8 cellular contexts compared by ENCODE assay signal in the genomic region with DNA sequence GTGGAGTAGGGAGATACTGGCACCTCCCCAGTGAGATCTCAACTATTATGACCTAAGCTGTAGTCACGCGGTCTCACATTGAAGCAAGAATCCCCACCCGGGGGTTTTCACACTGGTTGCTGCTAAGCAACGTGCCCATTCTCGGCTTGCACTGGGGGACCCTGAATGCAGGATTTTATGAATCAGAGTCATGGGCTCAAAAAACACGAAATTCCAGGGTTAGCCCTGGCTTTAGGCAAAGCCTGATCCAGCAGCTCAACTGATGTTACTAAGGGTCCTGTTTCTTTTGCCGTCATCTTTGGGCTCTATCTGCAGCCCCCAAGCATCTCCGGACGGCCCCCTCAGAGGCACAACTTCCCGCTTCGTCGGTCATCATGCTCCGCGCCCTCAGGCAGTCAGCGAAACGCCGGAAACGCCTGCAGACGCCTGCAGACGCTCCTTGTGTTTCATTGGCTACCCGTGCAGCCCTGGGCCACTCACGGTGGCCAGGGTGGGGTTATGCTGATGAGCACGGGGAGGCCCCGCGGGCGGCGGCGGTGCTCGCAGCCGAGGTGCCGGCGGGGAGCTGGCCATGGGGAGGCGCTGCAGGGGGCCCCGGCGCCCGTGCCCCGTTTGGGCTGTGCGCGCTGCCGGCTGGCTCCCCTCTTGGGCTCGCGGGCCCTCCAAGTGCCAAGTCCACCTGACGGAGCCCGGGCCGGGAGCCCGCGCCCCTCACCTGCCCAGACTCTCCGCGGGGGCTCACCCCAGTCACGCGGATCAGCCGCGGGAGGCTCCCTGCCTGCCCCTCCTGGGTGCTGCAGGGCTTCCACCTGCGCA. TPM values are rescaled to one million over a fixed set of nuclear protein-coding genes. Genes with fewer than 3 reads are reported as not detected.
DNase-seq lines count a peak whose midpoint lies in the region; ATAC-seq and TF ChIP-seq lines count a peak whose summit lies in the region.

No MANE protein-coding gene starts in this region.

- 4% methylated on average over 54 of the region's 54 CpGs for WGBS in right cardiac atrium

- DNase-seq in NCI-H1092 treated with DMSO at 0.1 percent for 48 hours (lab: John Stamatoyannopoulos, UW) (peak; percentile 93), SW 1271 (lab: John Stamatoyannopoulos, UW) (peak; percentile 43 to 75), amniotic epithelial cell (ENCODE audit: low read depth) (peak; percentile 77), right cardiac atrium (peak; percentile 93 to 97 (median 96)), pulmonary artery endothelial cell (ENCODE audit: low read depth, low spot score) (peak; percentile 82), vagina (ENCODE audit: extremely low spot score in 2 of 2) (no peak)

- TF ChIP-seq CTCF in GM12874 (IDR thresholded peaks at IDR 0.05; ENCODE audit: insufficient read depth, low read depth, low read length) (peak; percentile 75), vagina (IDR thresholded peaks at IDR 0.05) (peak; percentile 9 to 38 (median 27))

- H3K4me3 ChIP-seq in right cardiac atrium (ENCODE audit: low read length) (peak overlapping the region; percentile 45), vagina (peak overlapping the region; percentile 39 to 52)

- H3K27me3 ChIP-seq in right cardiac atrium (ENCODE audit: control insufficient read depth, insufficient read depth) (no peaks in the 10 kb centered on the region), vagina (no peaks in the 10 kb centered on the region)

- intact Hi-C loops in right cardiac atrium (cut with DNase I): no loop called here
- intact Hi-C loops in vagina (cut with DNase I): no loop called here

- H3K4me1 ChIP-seq in right cardiac atrium (ENCODE audit: control insufficient read depth, insufficient read depth, low read length) (peaks cover 2% of the 10 kb centered on the region), vagina (peaks cover 51% of the 10 kb centered on the region)

- peak overlapping the region; percentile 14 for H3K27ac ChIP-seq in right cardiac atrium (ENCODE audit: low read length)
- H3K27ac ChIP-seq in vagina: peak overlapping the region; percentile 64

- ATAC-seq in HG02678 (IDR thresholded peaks at IDR 0.05; ENCODE audit: unreplicated experiment): peak; percentile 99
- peak; percentile 97 to 98 for ATAC-seq in right cardiac atrium

- H3K9me3 ChIP-seq in right cardiac atrium (ENCODE audit: control insufficient read depth, low read length): no peaks in the 10 kb centered on the region
- H3K9me3 ChIP-seq in vagina: no peaks in the 10 kb centered on the region

- no peaks in the 10 kb centered on the region for H3K36me3 ChIP-seq in vagina

- no peak for TF ChIP-seq POLR2A in vagina (IDR thresholded peaks at IDR 0.05)

RNA-seq across cellular contexts. Expression of a gene that starts 25.8 kb away (rescaled TPM):
- total RNA-seq in right cardiac atrium: 1 to 10 TPM in 2 of 4 donors, under 1 TPM in 2; 0.69 to 1.2 (median 0.94) TPM
- 1.2 TPM for polyA plus RNA-seq in right cardiac atrium
- 0.25 and 0.26 TPM in 2 replicates for total RNA-seq in pulmonary artery endothelial cell
- total RNA-seq in vagina: 3.7 TPM

RNA-seq across cellular contexts. Expression of a gene that starts 33.1 kb away (rescaled TPM):
- total RNA-seq in right cardiac atrium (1 to 10 TPM in 1 of 4 donors, under 1 TPM in 3; 0.06 to 1.0 (median 0.63) TPM), pulmonary artery endothelial cell (0.04 and 0.07 TPM in 2 replicates), vagina (not detected)
- 0.11 TPM for polyA plus RNA-seq in right cardiac atrium

RNA-seq across cellular contexts. Expression of a gene that starts 33.6 kb away (rescaled TPM):
- total RNA-seq in right cardiac atrium (not detected), pulmonary artery endothelial cell (not detected in 2 replicates), vagina (not detected)
- polyA plus RNA-seq in right cardiac atrium: not detected

Comparison
In these comparisons a context has a peak if more than half of its experiments do, and no peak if none do; other contexts are left out.
1. DNase-seq: peak in NCI-H1092 treated with DMSO at 0.1 percent for 48 hours (single experiment), SW 1271 (2 of 2), amniotic epithelial cell (single experiment), right cardiac atrium (3 of 3) and pulmonary artery endothelial cell (single experiment); none in vagina (0 of 2).